8 cellular contexts compared by ENCODE assay signal in the genomic region with DNA sequence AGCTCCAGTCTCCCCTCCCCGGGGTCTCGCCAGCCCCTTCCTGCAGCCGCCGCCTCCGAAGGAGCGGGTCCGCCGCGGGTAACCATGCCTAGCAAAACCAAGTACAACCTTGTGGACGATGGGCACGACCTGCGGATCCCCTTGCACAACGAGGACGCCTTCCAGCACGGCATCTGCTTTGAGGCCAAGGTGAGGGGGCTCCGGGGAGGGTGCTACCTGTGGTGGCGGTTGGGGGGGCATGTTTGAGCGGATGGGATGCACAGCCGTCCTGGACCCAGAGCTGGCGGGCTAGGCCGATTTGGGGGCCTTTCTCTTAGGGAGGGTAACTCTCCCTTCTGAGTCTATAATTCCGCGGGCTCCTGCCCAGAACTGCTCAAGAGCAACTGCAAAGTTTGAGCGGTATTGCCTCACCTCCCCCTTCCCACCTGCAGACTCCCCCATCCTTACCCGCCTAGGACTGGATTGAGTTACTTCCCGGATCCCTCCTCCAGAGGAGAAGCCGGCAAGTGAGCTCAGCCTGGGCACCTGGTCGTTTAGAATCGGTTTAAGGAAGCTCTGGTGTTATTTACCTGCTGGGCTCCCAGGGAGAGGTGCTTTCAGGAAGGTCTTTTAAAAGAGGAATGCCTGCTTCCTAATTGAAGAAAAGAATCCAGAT. TPM values are rescaled to one million over a fixed set of nuclear protein-coding genes. Genes with fewer than 3 reads are reported as not detected.
DNase-seq lines count a peak whose midpoint lies in the region; ATAC-seq and TF ChIP-seq lines count a peak whose summit lies in the region.

No MANE protein-coding gene starts in this region.

- peak overlapping the region; percentile 89 for H3K4me3 Mint-ChIP-seq in natural killer cell

- POLR2A ChIA-PET in PC-9 (lab: Charles Lee; ENCODE audit: unreplicated experiment) = interaction anchor here (0.6 to 0.7 kb wide), 3 partner anchors 62 to 277 kb away, joined by 3 to 9 read pairs (median 7); no protein-coding TSS in a partner anchor

- TF ChIP-seq CTCF in cardiac muscle cell (IDR thresholded peaks at IDR 0.05; ENCODE audit: low read depth, low read length) = no peak
- TF ChIP-seq CTCF in PC-9 (conservative IDR thresholded peaks at IDR 0.05) = no peak
- TF ChIP-seq CTCF in natural killer cell (IDR thresholded peaks at IDR 0.05) = no peak

- H3K36me3 ChIP-seq in cardiac muscle cell = no peaks in the 10 kb centered on the region
- H3K36me3 ChIP-seq in PC-9 (ENCODE audit: low read depth) = peaks cover 21% of the 10 kb centered on the region
- no peaks in the 10 kb centered on the region for H3K36me3 ChIP-seq in ectodermal cell (ENCODE audit: control insufficient read depth, insufficient read depth, low read length)

- no peak for ATAC-seq in Right ventricle myocardium superior (ENCODE audit: poor library complexity)
- peak in 2 of 3 donors; percentile 1 to 5 for ATAC-seq in natural killer cell
- ATAC-seq in GM19397 (IDR thresholded peaks at IDR 0.05; ENCODE audit: unreplicated experiment) = no peak

- H3K9me3 Mint-ChIP-seq in natural killer cell = no peaks in the 10 kb centered on the region

- peaks cover 0 to 7% of the 10 kb centered on the region in 2 donors for H3K4me1 Mint-ChIP-seq in natural killer cell

- peak overlapping the region; percentile 72 for H3K27ac ChIP-seq in cardiac muscle cell
- H3K27ac ChIP-seq in PC-9 = peak overlapping the region; percentile 2; the same call in 1 of the 2 replicates
- no peak overlapping the region for H3K27ac ChIP-seq in ectodermal cell (ENCODE audit: insufficient read depth, low read depth, low read length, poor library complexity, severe bottlenecking)

- no TSS peak for BruUV-seq in PC-9 (replicated peaks; lab: Mats Ljungman, UMichigan)

- H3K36me3 Mint-ChIP-seq in natural killer cell = no peaks in the 10 kb centered on the region

- no peaks in the 10 kb centered on the region for H3K27me3 ChIP-seq in cardiac muscle cell
- H3K27me3 ChIP-seq in PC-9 (ENCODE audit: insufficient read depth, low read depth) = no peaks in the 10 kb centered on the region
- H3K27me3 ChIP-seq in ectodermal cell (ENCODE audit: control insufficient read depth, insufficient read depth, low read length, poor library complexity, severe bottlenecking) = peaks cover 12% of the 10 kb centered on the region

- peaks cover 17% of the 10 kb centered on the region; the same call in 1 of the 2 replicates for H4K20me1 ChIP-seq in PC-9 (ENCODE audit: insufficient read depth)

- no peaks in the 10 kb centered on the region for H3K9me3 ChIP-seq in cardiac muscle cell (ENCODE audit: low read depth)
- peaks cover 10% of the 10 kb centered on the region; the same call in 1 of the 2 replicates for H3K9me3 ChIP-seq in PC-9 (ENCODE audit: insufficient read depth, low read depth)
- H3K9me3 ChIP-seq in ectodermal cell (ENCODE audit: control insufficient read depth, low read length) = no peaks in the 10 kb centered on the region

- H3K4me1 ChIP-seq in cardiac muscle cell (ENCODE audit: low read depth) = peaks cover 28% of the 10 kb centered on the region
- peaks cover 58% of the 10 kb centered on the region for H3K4me1 ChIP-seq in PC-9 (replicated peaks; ENCODE audit: insufficient read depth)
- H3K4me1 ChIP-seq in ectodermal cell (ENCODE audit: control insufficient read depth, insufficient read depth, low read length) = peaks cover 20% of the 10 kb centered on the region

- peaks cover 37 to 67% of the 10 kb centered on the region in 2 donors for H3K27me3 Mint-ChIP-seq in natural killer cell (ENCODE audit: low read depth in 2 of 2)

- intact Hi-C loops in Right ventricle myocardium superior (cut with DNase I) (no loop called here), PC-9 (cut with micrococcal nuclease; ENCODE audit: unreplicated experiment) (no loop called here), natural killer cell (cut with micrococcal nuclease) (no loop called here)

- H3K27ac Mint-ChIP-seq in natural killer cell = peak overlapping the region in 1 of 2 donors; percentile 74

- peaks cover 63% of the 10 kb centered on the region for H3K79me2 ChIP-seq in PC-9 (ENCODE audit: low read depth)

- peak overlapping the region; percentile 64 for H2AFZ ChIP-seq in PC-9

- DNase-seq in cardiac muscle cell (ENCODE audit: low read depth in 1 of 2, low spot score in 1 of 2) (peak in 1 of 2 donors; percentile 28), Right ventricle myocardium superior (no peak), PC-9 (peak; percentile 27 to 62), natural killer cell (peak; percentile 16), foreskin melanocyte (no peak), EL (no peak)

- peaks cover 15% of the 10 kb centered on the region for H3F3A ChIP-seq in PC-9 (ENCODE audit: insufficient read depth, low read depth)

- H3K4me3 ChIP-seq in cardiac muscle cell = peak overlapping the region; percentile 93
- H3K4me3 ChIP-seq in PC-9 = peak overlapping the region; percentile 67
- H3K4me3 ChIP-seq in ectodermal cell (ENCODE audit: insufficient read depth, low read depth, low read length) = peak overlapping the region; percentile 81

- CTCF ChIA-PET in PC-9 (lab: Charles Lee) = no interaction called here

- H3K9me2 ChIP-seq in PC-9 (ENCODE audit: insufficient read depth) = no peaks in the 10 kb centered on the region

- H3K4me2 ChIP-seq in PC-9 = peak overlapping the region; percentile 92

- WGBS in ectodermal cell, 2 experiments = 0 to 1% methylated on average over 29 of the region's 29 CpGs

RNA-seq across cellular contexts. Expression of gene NOS1AP, which starts 0.7 kb away (rescaled TPM):
- total RNA-seq in cardiac muscle cell = 4.9 and 5.3 TPM in 2 replicates
- polyA plus RNA-seq in cardiac muscle cell = 6.6 and 8.7 TPM in 2 replicates
- total RNA-seq in Right ventricle myocardium superior = 4.6 TPM
- 9.2 and 9.9 TPM in 2 replicates for total RNA-seq in PC-9 (2021)
- polyA plus RNA-seq in ectodermal cell (2013, experiment 1 of 4) = 10.3 TPM
- polyA plus RNA-seq in ectodermal cell (2013, experiment 2 of 4) = 14.7 TPM
- polyA plus RNA-seq in ectodermal cell (2013, experiment 3 of 4) = 8.6 TPM
- 9.7 TPM for polyA plus RNA-seq in ectodermal cell (2013, experiment 4 of 4)
- total RNA-seq in natural killer cell = under 1 TPM in 2 of 3 donors, not detected in 1; 0.09 to 0.20 TPM

RNA-seq across cellular contexts. Expression of gene OLFML2B, which starts 46.6 kb away (rescaled TPM):
- total RNA-seq in cardiac muscle cell = 0.11 and 0.36 TPM in 2 replicates
- 1.9 TPM in 1 of 2 replicates, not detected in the other for polyA plus RNA-seq in cardiac muscle cell
- 2.2 TPM for total RNA-seq in Right ventricle myocardium superior
- total RNA-seq in PC-9 (2021) = 0.50 TPM in 1 of 2 replicates, not detected in the other
- 9.3 TPM for polyA plus RNA-seq in ectodermal cell (2013, experiment 1 of 4)
- polyA plus RNA-seq in ectodermal cell (2013, experiment 2 of 4) = 8.6 TPM
- 8.1 TPM for polyA plus RNA-seq in ectodermal cell (2013, experiment 3 of 4)
- polyA plus RNA-seq in ectodermal cell (2013, experiment 4 of 4) = 9.8 TPM
- under 1 TPM in 1 of 3 donors, not detected in 2; 0.33 TPM for total RNA-seq in natural killer cell

Comparison
In these comparisons a context has a peak if more than half of its experiments do, and no peak if none do; other contexts are left out.
1. DNase-seq: peak in PC-9 (2 of 2) and natural killer cell (single experiment); none in Right ventricle myocardium superior (single experiment), foreskin melanocyte (single experiment) and EL (single experiment).
2. ATAC-seq: peak in natural killer cell (2 of 3); none in Right ventricle myocardium superior (single experiment) and GM19397 (single experiment).
3. Peak in every context shown above with its lines, with median percentiles within 50 percentile points of each other: H3K4me3 ChIP-seq.